ENCODE assay signal across 10 cellular contexts in genomic region chr10:124704428-124704805, GRCh38. TPM values are rescaled to one million over a fixed set of nuclear protein-coding genes. Genes with fewer than 3 reads are reported as not detected.
DNase-seq lines count a peak whose midpoint lies in the region; ATAC-seq and TF ChIP-seq lines count a peak whose summit lies in the region.
"Had no signal": no experiment of that assay in that cellular context is flagged by ENCODE, and none has a peak within 500 bp of the region (broad histone marks: within the 10 kb centered on the region; RNA-seq: fewer than 3 reads in every experiment).

No MANE protein-coding gene starts in this region.

- H3K27ac Mint-ChIP-seq in activated CD4-positive, alpha-beta T cell treated with anti-CD3 and anti-CD28 coated beads, Interleukin-2, amount 10 ng/mL, durations not matched to agents 24 days and 14 days: peak overlapping the region; percentile 95
- peak overlapping the region; percentile 82 for H3K27ac Mint-ChIP-seq in activated naive CD8-positive, alpha-beta T cell treated with anti-CD3 and anti-CD28 coated beads, Interleukin-2, amount 10 ng/mL, durations not matched to agents 7 days and 5 days
- H3K27ac Mint-ChIP-seq in mesothelial cell of epicardium: peak overlapping the region; percentile 2
- H3K27ac Mint-ChIP-seq in HFFc6: no peak overlapping the region

- 88 to 92% methylated on average over 4 of the region's 4 CpGs for WGBS in thyroid gland, 2 donors

- POLR2A ChIA-PET in activated naive CD8-positive, alpha-beta T cell treated with anti-CD3 and anti-CD28 coated beads, Interleukin-2, amount 10 ng/mL, durations not matched to agents 7 days and 5 days (lab: Charles Lee): interaction anchor here (1.1 to 2.9 kb wide), 3 partner anchors 7 to 15 kb away, joined by 3 to 17 read pairs (median 3); no protein-coding TSS in a partner anchor

- H3K4me3 Mint-ChIP-seq in activated CD4-positive, alpha-beta T cell treated with anti-CD3 and anti-CD28 coated beads, Interleukin-2, amount 10 ng/mL, durations not matched to agents 24 days and 14 days: peak overlapping the region; percentile 17
- no peak overlapping the region for H3K4me3 Mint-ChIP-seq in activated naive CD8-positive, alpha-beta T cell treated with anti-CD3 and anti-CD28 coated beads, Interleukin-2, amount 10 ng/mL, durations not matched to agents 7 days and 5 days
- no peak overlapping the region for H3K4me3 Mint-ChIP-seq in mesothelial cell of epicardium
- no peak overlapping the region for H3K4me3 Mint-ChIP-seq in HFFc6

- intact Hi-C loops in activated CD4-positive, alpha-beta T cell treated with anti-CD3 and anti-CD28 coated beads, Interleukin-2, amount 10 ng/mL, durations not matched to agents 24 days and 14 days (cut with micrococcal nuclease): no loop called here
- intact Hi-C loops in thyroid gland (cut with DNase I): loop anchor here (5.0 kb wide), 1 partner anchor 33 kb away; no protein-coding TSS in a partner anchor

- no peak for DNase-seq in activated CD4-positive, alpha-beta T cell treated with anti-CD3 and anti-CD28 coated beads, Interleukin-2, amount 10 ng/mL, durations not matched to agents 24 days and 14 days
- DNase-seq in activated CD4-positive, alpha-beta T cell treated with anti-CD3 and anti-CD28 coated beads, Interleukin-2, amount 50 U/mL, for 1 hour: no peak
- no peak for DNase-seq in activated naive CD8-positive, alpha-beta T cell treated with anti-CD3 and anti-CD28 coated beads, Interleukin-2, amount 10 ng/mL, durations not matched to agents 7 days and 5 days
- DNase-seq in mesothelial cell of epicardium (ENCODE audit: low spot score in 2 of 2, unreplicated experiment in 2 of 2): no peak
- no peak for DNase-seq in thyroid gland
- no peak for DNase-seq in NCI-H446 treated with DMSO at 0.1 percent for 48 hours (lab: John Stamatoyannopoulos, UW)
- DNase-seq in KBM-7: no peak
- DNase-seq in HFFc6: no peak
- DNase-seq: ACHN, activated gamma-delta T cell treated with Interleukin-2 at 50 U/mL for 16 hours had no signal

- H3K27ac ChIP-seq in thyroid gland: peak overlapping the region; percentile 91 to 94 (median 92)

- in situ Hi-C loops in KBM-7 (cut with MboI; ENCODE audit: low pct_unique_long_range_greater_than_20kb, low sequenced_read_pairs): no loop called here

- peaks cover 45% of the 10 kb centered on the region for H3K36me3 Mint-ChIP-seq in activated CD4-positive, alpha-beta T cell treated with anti-CD3 and anti-CD28 coated beads, Interleukin-2, amount 10 ng/mL, durations not matched to agents 24 days and 14 days (ENCODE audit: low read depth)
- peaks cover 13% of the 10 kb centered on the region for H3K36me3 Mint-ChIP-seq in activated naive CD8-positive, alpha-beta T cell treated with anti-CD3 and anti-CD28 coated beads, Interleukin-2, amount 10 ng/mL, durations not matched to agents 7 days and 5 days
- H3K36me3 Mint-ChIP-seq in mesothelial cell of epicardium: peaks cover 4% of the 10 kb centered on the region
- H3K36me3 Mint-ChIP-seq in HFFc6 (ENCODE audit: low read depth): no peaks in the 10 kb centered on the region

- no peaks in the 10 kb centered on the region for H3K9me3 Mint-ChIP-seq in activated CD4-positive, alpha-beta T cell treated with anti-CD3 and anti-CD28 coated beads, Interleukin-2, amount 10 ng/mL, durations not matched to agents 24 days and 14 days
- H3K9me3 Mint-ChIP-seq in activated naive CD8-positive, alpha-beta T cell treated with anti-CD3 and anti-CD28 coated beads, Interleukin-2, amount 10 ng/mL, durations not matched to agents 7 days and 5 days: no peaks in the 10 kb centered on the region
- H3K9me3 Mint-ChIP-seq in mesothelial cell of epicardium: no peaks in the 10 kb centered on the region
- H3K9me3 Mint-ChIP-seq in HFFc6: no peaks in the 10 kb centered on the region

- H3K4me3 ChIP-seq in thyroid gland (replicated peaks in 1 of 3): no peak overlapping the region

- H3K9me3 ChIP-seq in thyroid gland: no peaks in the 10 kb centered on the region

- TF ChIP-seq CTCF in mesothelial cell of epicardium (IDR thresholded peaks at IDR 0.05; ENCODE audit: unreplicated experiment): no peak
- TF ChIP-seq CTCF in thyroid gland (IDR thresholded peaks at IDR 0.05): no peak
- no peak for TF ChIP-seq CTCF in HFFc6 (IDR thresholded peaks at IDR 0.05)

- no peak for TF ChIP-seq POLR2A in thyroid gland (IDR thresholded peaks at IDR 0.05)

- H3K27me3 ChIP-seq in thyroid gland: no peaks in the 10 kb centered on the region

- H3K36me3 ChIP-seq in thyroid gland: no peaks in the 10 kb centered on the region

- peaks cover 90% of the 10 kb centered on the region for H3K4me1 Mint-ChIP-seq in activated CD4-positive, alpha-beta T cell treated with anti-CD3 and anti-CD28 coated beads, Interleukin-2, amount 10 ng/mL, durations not matched to agents 24 days and 14 days
- H3K4me1 Mint-ChIP-seq in activated naive CD8-positive, alpha-beta T cell treated with anti-CD3 and anti-CD28 coated beads, Interleukin-2, amount 10 ng/mL, durations not matched to agents 7 days and 5 days: peaks cover 42% of the 10 kb centered on the region
- H3K4me1 Mint-ChIP-seq in mesothelial cell of epicardium (peaks cover 55% of the 10 kb centered on the region), HFFc6 (ENCODE audit: low read depth) (peaks cover 8% of the 10 kb centered on the region)

- ATAC-seq in activated naive CD8-positive, alpha-beta T cell treated with anti-CD3 and anti-CD28 coated beads, Interleukin-2, amount 10 ng/mL, durations not matched to agents 7 days and 5 days (ENCODE audit: low read depth): no peak

- peaks cover 86 to 100% of the 10 kb centered on the region in 2 donors for H3K4me1 ChIP-seq in thyroid gland

- no peaks in the 10 kb centered on the region for H3K27me3 Mint-ChIP-seq in activated CD4-positive, alpha-beta T cell treated with anti-CD3 and anti-CD28 coated beads, Interleukin-2, amount 10 ng/mL, durations not matched to agents 24 days and 14 days
- no peaks in the 10 kb centered on the region for H3K27me3 Mint-ChIP-seq in activated naive CD8-positive, alpha-beta T cell treated with anti-CD3 and anti-CD28 coated beads, Interleukin-2, amount 10 ng/mL, durations not matched to agents 7 days and 5 days
- H3K27me3 Mint-ChIP-seq in mesothelial cell of epicardium (ENCODE audit: low read depth): no peaks in the 10 kb centered on the region
- peaks cover 1% of the 10 kb centered on the region for H3K27me3 Mint-ChIP-seq in HFFc6 (ENCODE audit: insufficient read depth)

RNA-seq across cellular contexts. Expression of gene FAM53B, which starts 39.8 kb away (rescaled TPM):
- total RNA-seq in activated CD4-positive, alpha-beta T cell treated with anti-CD3 and anti-CD28 coated beads, Interleukin-2, amount 10 ng/mL, durations not matched to agents 24 days and 14 days: 20.9 and 21.8 TPM in 2 replicates
- total RNA-seq in activated naive CD8-positive, alpha-beta T cell treated with anti-CD3 and anti-CD28 coated beads, Interleukin-2, amount 10 ng/mL, durations not matched to agents 7 days and 5 days: 10 to 100 TPM; 29.8 to 33.0 TPM
- total RNA-seq in mesothelial cell of epicardium (40.7 to 43.0 TPM (median 42.0 TPM) in 3 replicates), thyroid gland (10 to 100 TPM; 37.6 to 96.3 (median 80.4) TPM)
- total RNA-seq in HFFc6 (2021; fragmentation: NEBNext Ultra II Directional; extraction: Animal tissue kit (Norgen Biotek cat#: 25700)): 10 to 100 TPM in 5 of 6 experiments, 1 to 10 TPM in 1; 9.3 to 10.6 (median 10.4) TPM
